23 cellular contexts compared by ENCODE assay signal in genomic region chr10:48769706-48770105, GRCh38.
A peak's percentile ranks its signal among the peaks of the same experiment; 100 is the strongest.
DNase-seq lines count a peak whose midpoint lies in the region; ATAC-seq and TF ChIP-seq lines count a peak whose summit lies in the region.
"Had no signal": no experiment of that assay in that cellular context is flagged by ENCODE, and none has a peak within 500 bp of the region (broad histone marks: within the 10 kb centered on the region; RNA-seq: fewer than 3 reads in every experiment).

No MANE protein-coding gene starts in this region.

- H4K20me1 ChIP-seq in GM23338 (replicated peaks; ENCODE audit: insufficient read depth) = no peaks in the 10 kb centered on the region

- no peaks in the 10 kb centered on the region for H3K36me3 Mint-ChIP-seq in activated CD4-positive, alpha-beta T cell treated with anti-CD3 and anti-CD28 coated beads, Interleukin-2, amount 10 ng/mL, durations not matched to agents 24 days and 14 days (ENCODE audit: low read depth)
- H3K36me3 Mint-ChIP-seq in GM23338 (ENCODE audit: low read depth) (no peaks in the 10 kb centered on the region), osteocyte (ENCODE audit: unreplicated experiment) (no peaks in the 10 kb centered on the region)
- no peaks in the 10 kb centered on the region for H3K36me3 Mint-ChIP-seq in activated naive CD4-positive, alpha-beta T cell treated with anti-CD3 and anti-CD28 coated beads, Interleukin-2, amount 10 ng/mL, durations not matched to agents 7 days and 5 days
- H3K36me3 Mint-ChIP-seq: CD8-positive, alpha-beta memory T cell had no signal

- peaks cover 7% of the 10 kb centered on the region; the same call in 1 of the 2 replicates for H3K4me1 ChIP-seq in GM23338 (ENCODE audit: insufficient read depth)
- H3K4me1 ChIP-seq in lower lobe of right lung = no peaks in the 10 kb centered on the region
- H3K4me1 ChIP-seq: A549, BE2C, HAP-1 had no signal

- no peaks in the 10 kb centered on the region for H3K4me1 Mint-ChIP-seq in activated CD4-positive, alpha-beta T cell treated with anti-CD3 and anti-CD28 coated beads, Interleukin-2, amount 10 ng/mL, durations not matched to agents 24 days and 14 days
- H3K4me1 Mint-ChIP-seq in GM23338 (peaks cover 13% of the 10 kb centered on the region), osteocyte (ENCODE audit: unreplicated experiment) (no peaks in the 10 kb centered on the region)
- H3K4me1 Mint-ChIP-seq in activated naive CD4-positive, alpha-beta T cell treated with anti-CD3 and anti-CD28 coated beads, Interleukin-2, amount 10 ng/mL, durations not matched to agents 7 days and 5 days = no peaks in the 10 kb centered on the region
- H3K4me1 Mint-ChIP-seq: CD8-positive, alpha-beta memory T cell had no signal

- no peaks in the 10 kb centered on the region for H3K27me3 ChIP-seq in GM23338 (ENCODE audit: insufficient read depth)
- no peaks in the 10 kb centered on the region for H3K27me3 ChIP-seq in lower lobe of right lung (ENCODE audit: low read depth)
- H3K27me3 ChIP-seq: BE2C; BLaER1 treated with 17β-estradiol and CSF1 and Interleukin-3, amounts not matched to agents 10 nM and 100 nM had no signal

- H3K4me3 ChIP-seq in GM23338 (no peak overlapping the region), lower lobe of right lung (no peak overlapping the region)
- H3K4me3 ChIP-seq: A549; BLaER1 treated with 17β-estradiol and CSF1 and Interleukin-3, amounts not matched to agents 10 nM and 100 nM; HAP-1 had no signal

- no peaks in the 10 kb centered on the region for H3K9me3 ChIP-seq in lower lobe of right lung
- H3K9me3 ChIP-seq: A549; BE2C; BLaER1 treated with 17β-estradiol and CSF1 and Interleukin-3, amounts not matched to agents 10 nM and 100 nM; HAP-1 had no signal

- peak; percentile 66 for ATAC-seq in GM23338
- ATAC-seq in lower lobe of right lung = no peak
- ATAC-seq: A549 had no signal

- H3K9me3 Mint-ChIP-seq in activated CD4-positive, alpha-beta T cell treated with anti-CD3 and anti-CD28 coated beads, Interleukin-2, amount 10 ng/mL, durations not matched to agents 24 days and 14 days = no peaks in the 10 kb centered on the region
- H3K9me3 Mint-ChIP-seq in GM23338 (no peaks in the 10 kb centered on the region; the same call in 2 of the 3 replicates), osteocyte (ENCODE audit: unreplicated experiment) (no peaks in the 10 kb centered on the region)
- H3K9me3 Mint-ChIP-seq in activated naive CD4-positive, alpha-beta T cell treated with anti-CD3 and anti-CD28 coated beads, Interleukin-2, amount 10 ng/mL, durations not matched to agents 7 days and 5 days = no peaks in the 10 kb centered on the region
- H3K9me3 Mint-ChIP-seq: CD14-positive monocyte; CD4-positive, alpha-beta T cell; HFFc6 had no signal

- H3K36me3 ChIP-seq in GM23338 (ENCODE audit: insufficient read depth) (no peaks in the 10 kb centered on the region), lower lobe of right lung (no peaks in the 10 kb centered on the region)
- H3K36me3 ChIP-seq: BE2C, HAP-1 had no signal

- no peak overlapping the region for H3K27ac ChIP-seq in GM23338 (ENCODE audit: low read depth)
- H3K27ac ChIP-seq in lower lobe of right lung = no peak overlapping the region
- H3K27ac ChIP-seq: 22Rv1; A549; BLaER1 treated with 17β-estradiol and CSF1 and Interleukin-3, amounts not matched to agents 10 nM and 100 nM had no signal

- no peaks in the 10 kb centered on the region for H3F3A ChIP-seq in GM23338 (replicated peaks; ENCODE audit: low read depth)

- no peaks in the 10 kb centered on the region for H3K9me2 ChIP-seq in GM23338 (ENCODE audit: insufficient read depth)

- H3K4me2 ChIP-seq in GM23338 = no peak overlapping the region
- H3K4me2 ChIP-seq: A549; BLaER1 treated with 17β-estradiol and CSF1 and Interleukin-3, amounts not matched to agents 10 nM and 100 nM had no signal

- H3K27ac Mint-ChIP-seq in activated CD4-positive, alpha-beta T cell treated with anti-CD3 and anti-CD28 coated beads, Interleukin-2, amount 10 ng/mL, durations not matched to agents 24 days and 14 days = no peak overlapping the region
- H3K27ac Mint-ChIP-seq in GM23338 = no peak overlapping the region
- H3K27ac Mint-ChIP-seq in osteocyte (ENCODE audit: unreplicated experiment) = no peak overlapping the region
- no peak overlapping the region for H3K27ac Mint-ChIP-seq in activated naive CD4-positive, alpha-beta T cell treated with anti-CD3 and anti-CD28 coated beads, Interleukin-2, amount 10 ng/mL, durations not matched to agents 7 days and 5 days
- H3K27ac Mint-ChIP-seq: CD4-positive, alpha-beta T cell; HFFc6 had no signal

- H3K27me3 Mint-ChIP-seq in activated CD4-positive, alpha-beta T cell treated with anti-CD3 and anti-CD28 coated beads, Interleukin-2, amount 10 ng/mL, durations not matched to agents 24 days and 14 days = peaks cover 2% of the 10 kb centered on the region
- peaks cover 3% of the 10 kb centered on the region for H3K27me3 Mint-ChIP-seq in GM23338 (ENCODE audit: insufficient read depth, low read depth, poor library complexity)
- peaks cover under 1% of the 10 kb centered on the region for H3K27me3 Mint-ChIP-seq in osteocyte (ENCODE audit: unreplicated experiment)
- no peaks in the 10 kb centered on the region for H3K27me3 Mint-ChIP-seq in activated naive CD4-positive, alpha-beta T cell treated with anti-CD3 and anti-CD28 coated beads, Interleukin-2, amount 10 ng/mL, durations not matched to agents 7 days and 5 days
- H3K27me3 Mint-ChIP-seq: CD4-positive, alpha-beta T cell had no signal

- CTCF ChIA-PET in activated naive CD4-positive, alpha-beta T cell treated with anti-CD3 and anti-CD28 coated beads, Interleukin-2, amount 10 ng/mL, durations not matched to agents 7 days and 5 days (lab: Charles Lee) = no interaction called here

- no peak overlapping the region for H3K4me3 Mint-ChIP-seq in activated CD4-positive, alpha-beta T cell treated with anti-CD3 and anti-CD28 coated beads, Interleukin-2, amount 10 ng/mL, durations not matched to agents 24 days and 14 days
- H3K4me3 Mint-ChIP-seq in GM23338 = no peak overlapping the region
- no peak overlapping the region for H3K4me3 Mint-ChIP-seq in osteocyte (ENCODE audit: unreplicated experiment)
- H3K4me3 Mint-ChIP-seq in activated naive CD4-positive, alpha-beta T cell treated with anti-CD3 and anti-CD28 coated beads, Interleukin-2, amount 10 ng/mL, durations not matched to agents 7 days and 5 days = no peak overlapping the region
- H3K4me3 Mint-ChIP-seq: CD4-positive, alpha-beta T cell; CD8-positive, alpha-beta memory T cell; HFFc6 had no signal

- H3K79me2 ChIP-seq in GM23338 (replicated peaks; ENCODE audit: insufficient read depth) = no peaks in the 10 kb centered on the region

- intact Hi-C loops in activated CD4-positive, alpha-beta T cell treated with anti-CD3 and anti-CD28 coated beads, Interleukin-2, amount 10 ng/mL, durations not matched to agents 24 days and 14 days (cut with micrococcal nuclease) = no loop called here
- intact Hi-C loops in lower lobe of right lung (cut with DNase I) = no loop called here

- H2AFZ ChIP-seq in GM23338 = no peak overlapping the region

- DNase-seq in activated CD4-positive, alpha-beta T cell treated with anti-CD3 and anti-CD28 coated beads, Interleukin-2, amount 10 ng/mL, durations not matched to agents 24 days and 14 days = peak; percentile 26
- DNase-seq in activated CD4-positive, alpha-beta T cell treated with anti-CD3 and anti-CD28 coated beads for 1 hour = no peak
- DNase-seq in GM23338 (ENCODE audit: low spot score) (peak; percentile 49), islet precursor cell (peak; percentile 56), osteocyte (ENCODE audit: extremely low spot score, unreplicated experiment) (peak; percentile 57), cerebellum (ENCODE audit: low spot score) (no peak), lower lobe of right lung (no peak)
- DNase-seq in activated naive CD4-positive, alpha-beta T cell treated with anti-CD3 and anti-CD28 coated beads, Interleukin-2, amount 10 ng/mL, durations not matched to agents 7 days and 5 days = no peak
- DNase-seq: ACHN; AML-193; BE2C; CD4-positive, alpha-beta T cell; CD8-positive, alpha-beta memory T cell; DMS53; DMS79 treated with DMSO at 0.1 percent for 48 hours; GF-D8; GOT3; HFFc6 had no signal

- TF ChIP-seq CTCF in GM23338 (conservative IDR thresholded peaks at IDR 0.05; ENCODE audit: low read depth in 2 of 2) (no peak), osteocyte (IDR thresholded peaks at IDR 0.05) (no peak), lower lobe of right lung (IDR thresholded peaks at IDR 0.05) (no peak)

TF ChIP-seq in GM23338, 12 proteins besides CTCF, POLR2A, EP300 and RAD21 (continues in another document):
- TF ChIP-seq ETS1 (IDR thresholded peaks at IDR 0.05) (no peak), STAT1 (IDR thresholded peaks at IDR 0.05; ENCODE audit: unreplicated experiment) (no peak), POLR2AphosphoS5 (IDR thresholded peaks at IDR 0.05; ENCODE audit: low read depth) (no peak), ZNF331 (CRISPR knock-in tag; IDR thresholded peaks at IDR 0.05; ENCODE audit: low read depth) (no peak)

Comparison
In these comparisons a context has a peak if more than half of its experiments do, and no peak if none do; other contexts are left out.
1. DNase-seq: peak in activated CD4-positive, alpha-beta T cell treated with anti-CD3 and anti-CD28 coated beads, Interleukin-2, amount 10 ng/mL, durations not matched to agents 24 days and 14 days (single experiment), GM23338 (single experiment), islet precursor cell (single experiment) and osteocyte (single experiment); none in activated CD4-positive, alpha-beta T cell treated with anti-CD3 and anti-CD28 coated beads for 1 hour (single experiment), activated naive CD4-positive, alpha-beta T cell treated with anti-CD3 and anti-CD28 coated beads, Interleukin-2, amount 10 ng/mL, durations not matched to agents 7 days and 5 days (single experiment), cerebellum (single experiment) and lower lobe of right lung (single experiment).